Comparison of ENCODE assay signal across 17 cellular contexts in the genomic region with DNA sequence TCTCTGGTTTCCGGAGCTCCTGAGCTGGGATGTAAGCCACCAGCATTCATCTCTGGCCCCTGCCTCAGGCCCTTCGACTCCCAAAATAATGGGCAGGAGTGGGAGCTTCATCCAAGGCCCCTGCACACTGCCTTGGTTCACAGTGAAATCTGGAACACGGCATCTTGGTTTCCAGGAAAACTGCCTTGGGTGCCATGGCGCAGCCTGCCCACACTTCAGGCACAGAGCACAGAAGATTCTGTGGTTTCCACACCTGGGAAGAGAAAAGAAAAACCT.
"Had no signal": no experiment of that assay in that cellular context is flagged by ENCODE, and none has a peak within 500 bp of the region (broad histone marks: within the 10 kb centered on the region; RNA-seq: fewer than 3 reads in every experiment).

No MANE protein-coding gene starts in this region.

- H3K9me3 ChIP-seq: adrenal gland, gastrocnemius medialis, lower lobe of right lung, ovary, tibial nerve had no signal

- H3K9me3 Mint-ChIP-seq: activated CD4-positive, alpha-beta memory T cell treated with anti-CD3 and anti-CD28 coated beads, Interleukin-2, amount 10 ng/mL, durations not matched to agents 7 days and 5 days; activated naive CD4-positive, alpha-beta T cell treated with anti-CD3 and anti-CD28 coated beads for 36 hours; stimulated activated effector memory CD8-positive, alpha-beta T cell treated with anti-CD3 and anti-CD28 coated beads, Interleukin-12 subunit alpha, Interleukin-12 subunit beta, amount 100 ng/mL, for 72 hours had no signal

- H3K4me1 Mint-ChIP-seq: activated CD4-positive, alpha-beta memory T cell treated with anti-CD3 and anti-CD28 coated beads, Interleukin-2, amount 10 ng/mL, durations not matched to agents 7 days and 5 days; natural killer cell; stimulated activated effector memory CD8-positive, alpha-beta T cell treated with anti-CD3 and anti-CD28 coated beads, Interleukin-12 subunit alpha, Interleukin-12 subunit beta, amount 100 ng/mL, for 72 hours had no signal

- H3K4me1 ChIP-seq: adrenal gland, gastrocnemius medialis had no signal

- H3K4me3 ChIP-seq: adrenal gland, gastrocnemius medialis, lower lobe of right lung, ovary, skin epidermis, tibial nerve had no signal

- H3K4me3 Mint-ChIP-seq: activated CD4-positive, alpha-beta memory T cell treated with anti-CD3 and anti-CD28 coated beads, Interleukin-2, amount 10 ng/mL, durations not matched to agents 7 days and 5 days; activated CD4-positive, alpha-beta T cell treated with anti-CD3 and anti-CD28 coated beads for 36 hours; activated naive CD4-positive, alpha-beta T cell treated with anti-CD3 and anti-CD28 coated beads for 36 hours; natural killer cell; stimulated activated effector memory CD8-positive, alpha-beta T cell treated with anti-CD3 and anti-CD28 coated beads, Interleukin-12 subunit alpha, Interleukin-12 subunit beta, amount 100 ng/mL, for 72 hours had no signal

- H3K27ac Mint-ChIP-seq: activated CD4-positive, alpha-beta memory T cell treated with anti-CD3 and anti-CD28 coated beads, Interleukin-2, amount 10 ng/mL, durations not matched to agents 7 days and 5 days; activated CD4-positive, alpha-beta T cell treated with anti-CD3 and anti-CD28 coated beads for 36 hours; activated naive CD4-positive, alpha-beta T cell treated with anti-CD3 and anti-CD28 coated beads for 36 hours; natural killer cell; stimulated activated effector memory CD8-positive, alpha-beta T cell treated with anti-CD3 and anti-CD28 coated beads, Interleukin-12 subunit alpha, Interleukin-12 subunit beta, amount 100 ng/mL, for 72 hours had no signal

- H3K36me3 ChIP-seq: adrenal gland, gastrocnemius medialis, lower lobe of right lung, ovary, tibial nerve had no signal

- H3K27ac ChIP-seq: adrenal gland, epithelial cell of prostate, gastrocnemius medialis, lower lobe of right lung, ovary, skin epidermis, tibial nerve had no signal

- DNase-seq: activated CD4-positive, alpha-beta memory T cell treated with anti-CD3 and anti-CD28 coated beads, Interleukin-2, amount 10 ng/mL, durations not matched to agents 7 days and 5 days; activated CD4-positive, alpha-beta T cell treated with anti-CD3 and anti-CD28 coated beads for 36 hours; activated naive CD4-positive, alpha-beta T cell treated with anti-CD3 and anti-CD28 coated beads for 36 hours; central memory CD4-positive, alpha-beta T cell; cortex of kidney; effector CD8-positive, alpha-beta T cell; gastrocnemius medialis; kidney glomerular epithelial cell; natural killer cell; T1000 had no signal

- H3K36me3 Mint-ChIP-seq: natural killer cell; stimulated activated effector memory CD8-positive, alpha-beta T cell treated with anti-CD3 and anti-CD28 coated beads, Interleukin-12 subunit alpha, Interleukin-12 subunit beta, amount 100 ng/mL, for 72 hours had no signal

- H3K27me3 ChIP-seq: adrenal gland, ovary, tibial nerve had no signal

- ATAC-seq: activated CD4-positive, alpha-beta T cell treated with anti-CD3 and anti-CD28 coated beads for 36 hours; stimulated activated effector memory CD8-positive, alpha-beta T cell treated with anti-CD3 and anti-CD28 coated beads, Interleukin-12 subunit alpha, Interleukin-12 subunit beta, amount 100 ng/mL, for 72 hours had no signal
